ENCODE assay signal across 9 cellular contexts in the genomic region with DNA sequence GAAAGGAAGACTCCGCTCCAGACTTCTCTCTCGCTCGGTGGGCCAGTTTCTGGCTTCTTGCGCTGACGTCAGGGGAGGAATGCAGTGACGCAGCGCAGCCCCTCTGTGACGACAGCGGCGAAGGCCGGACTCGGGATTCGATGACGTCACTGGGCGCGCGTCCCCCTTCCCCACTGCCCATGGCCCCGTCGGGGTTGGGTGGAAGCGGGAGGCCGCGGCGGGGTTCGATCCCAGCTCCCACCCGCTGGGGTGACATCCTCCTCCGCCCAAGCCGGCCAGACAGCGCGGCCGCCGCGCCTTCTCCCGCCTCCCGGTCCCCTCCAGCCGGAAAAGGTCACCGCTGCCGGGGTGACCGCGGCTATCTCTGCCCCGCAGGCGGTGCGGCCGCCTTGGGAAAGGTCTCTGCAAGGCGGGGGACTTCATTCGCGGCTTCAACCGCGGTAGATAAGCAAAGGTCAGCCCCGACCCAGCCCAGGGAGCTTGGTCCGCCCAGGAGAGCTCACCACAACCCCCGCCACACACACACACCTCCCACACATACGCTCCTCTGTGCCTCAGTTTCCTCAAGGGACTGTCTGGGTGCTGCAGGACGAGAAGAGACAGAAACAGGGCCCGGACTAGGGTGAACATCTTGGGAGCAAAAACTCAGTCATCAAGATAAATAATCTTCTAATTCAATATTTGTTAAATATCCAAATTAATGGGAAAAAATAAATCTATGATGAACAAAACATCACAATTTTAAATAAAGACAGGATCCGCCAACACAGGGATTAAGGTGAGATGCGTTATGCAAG. TPM values are rescaled to one million over a fixed set of nuclear protein-coding genes. Genes with fewer than 3 reads are reported as not detected.
A peak's percentile ranks its signal among the peaks of the same experiment; 100 is the strongest.
DNase-seq lines count a peak whose midpoint lies in the region; ATAC-seq and TF ChIP-seq lines count a peak whose summit lies in the region.
"Had no signal": no experiment of that assay in that cellular context is flagged by ENCODE, and none has a peak within 500 bp of the region (broad histone marks: within the 10 kb centered on the region; RNA-seq: fewer than 3 reads in every experiment).

No MANE protein-coding gene starts in this region.

- TF ChIP-seq CTCF in hepatocyte (IDR thresholded peaks at IDR 0.05; ENCODE audit: poor library complexity): no peak

- peak; percentile 23 for ATAC-seq in GM21526 (IDR thresholded peaks at IDR 0.05; ENCODE audit: low FRiP score, unreplicated experiment)

- peak overlapping the region; percentile 94 for H3K27ac Mint-ChIP-seq in activated naive CD8-positive, alpha-beta T cell

- H3K36me3 ChIP-seq in HUES6 (ENCODE audit: control insufficient read depth, insufficient read depth, low read length) (no peaks in the 10 kb centered on the region), hepatocyte (replicated peaks; ENCODE audit: insufficient read depth, low read depth) (no peaks in the 10 kb centered on the region)

- H3K4me2 ChIP-seq in hepatocyte: peak overlapping the region; percentile 85

- H3K27ac ChIP-seq in HUES6 (ENCODE audit: low read depth, low read length): peak overlapping the region; percentile 56
- H3K27ac ChIP-seq in hepatocyte: peak overlapping the region; percentile 97
- peak overlapping the region; percentile 74 to 100 (median 99) for H3K27ac ChIP-seq in skin epidermis

- H3K27me3 Mint-ChIP-seq in activated naive CD8-positive, alpha-beta T cell: no peaks in the 10 kb centered on the region

- H3K9me2 ChIP-seq in hepatocyte (replicated peaks; ENCODE audit: insufficient read depth): no peaks in the 10 kb centered on the region

- H3K9me3 Mint-ChIP-seq in activated naive CD8-positive, alpha-beta T cell (ENCODE audit: low read depth): no peaks in the 10 kb centered on the region

- H3K4me1 ChIP-seq in HUES6 (ENCODE audit: control insufficient read depth, insufficient read depth, low read length) (0 out of 2 replicates have a peak, but pooled peaks cover 4% of the 10 kb centered on the region), hepatocyte (ENCODE audit: insufficient read depth) (no peaks in the 10 kb centered on the region)

- H3K4me3 ChIP-seq in HUES6 (ENCODE audit: low read depth, low read length): peak overlapping the region; percentile 60
- H3K4me3 ChIP-seq in hepatocyte: peak overlapping the region; percentile 36
- H3K4me3 ChIP-seq in skin epidermis: peak overlapping the region; percentile 65 to 93 (median 79)

- H3K79me2 ChIP-seq in hepatocyte: peaks cover 9% of the 10 kb centered on the region

- peak; percentile 94 for DNase-seq in NCI-H1105 (lab: John Stamatoyannopoulos, UW)
- no peak for DNase-seq in NCI-H1105 treated with DMSO at 0.1 percent for 48 hours (lab: John Stamatoyannopoulos, UW)
- peak; percentile 93 for DNase-seq in hepatocyte (ENCODE audit: low spot score)
- DNase-seq in AG08396 (ENCODE audit: low spot score): no peak

- H3K9me3 ChIP-seq in HUES6 (ENCODE audit: control insufficient read depth, insufficient read depth, low read depth, low read length) (no peaks in the 10 kb centered on the region), hepatocyte (ENCODE audit: low read depth) (no peaks in the 10 kb centered on the region)

- H3K27me3 ChIP-seq in HUES6 (ENCODE audit: control insufficient read depth, insufficient read depth, low read length) (no peaks in the 10 kb centered on the region), hepatocyte (no peaks in the 10 kb centered on the region)

- H2AFZ ChIP-seq in hepatocyte: peak overlapping the region; percentile 94

- peak overlapping the region; percentile 91 for H3K4me3 Mint-ChIP-seq in activated naive CD8-positive, alpha-beta T cell

- no peaks in the 10 kb centered on the region for H3K36me3 Mint-ChIP-seq in activated naive CD8-positive, alpha-beta T cell

- no peaks in the 10 kb centered on the region for H4K20me1 ChIP-seq in hepatocyte (ENCODE audit: insufficient read depth, poor library complexity, severe bottlenecking)

- peaks cover 37% of the 10 kb centered on the region for H3K4me1 Mint-ChIP-seq in activated naive CD8-positive, alpha-beta T cell (ENCODE audit: low read depth)

- H3K9ac ChIP-seq in HUES6 (ENCODE audit: low read length): peak overlapping the region; percentile 56

- WGBS in hepatocyte (ENCODE audit: low lambda C conversion rate, missing lambda C conversion rate): 10% methylated on average over 52 of the region's 56 CpGs

RNA-seq across cellular contexts. Expression of a gene that starts 0.8 kb away (rescaled TPM):
- 2.2 and 4.2 TPM in 2 replicates for total RNA-seq in hepatocyte
- polyA plus RNA-seq in hepatocyte: 2.4 and 4.1 TPM in 2 replicates

RNA-seq across cellular contexts. Expression of a gene that starts 21.0 kb away (rescaled TPM):
- total RNA-seq in hepatocyte: not detected in 2 replicates
- polyA plus RNA-seq in hepatocyte: not detected in 2 replicates
- total RNA-seq: Daoy had no signal

RNA-seq across cellular contexts. Expression of a gene that starts 24.6 kb away (rescaled TPM):
- 1.9 and 2.0 TPM in 2 replicates for total RNA-seq in hepatocyte
- polyA plus RNA-seq in hepatocyte: 1.7 and 2.3 TPM in 2 replicates

RNA-seq across cellular contexts. Expression of a gene that starts 54.7 kb away (rescaled TPM):
- 9.3 and 13.4 TPM in 2 replicates for total RNA-seq in hepatocyte
- 16.4 and 19.0 TPM in 2 replicates for polyA plus RNA-seq in hepatocyte

RNA-seq across cellular contexts. Expression of a gene that starts 54.9 kb away (rescaled TPM):
- total RNA-seq in hepatocyte: 2.1 and 2.3 TPM in 2 replicates
- polyA plus RNA-seq in hepatocyte: 2.3 and 3.4 TPM in 2 replicates

Comparison
In these comparisons a context has a peak if more than half of its experiments do, and no peak if none do; other contexts are left out.
1. DNase-seq: peak in NCI-H1105 (single experiment) and hepatocyte (single experiment); none in NCI-H1105 treated with DMSO at 0.1 percent for 48 hours (single experiment) and AG08396 (single experiment).
2. Peak in every context shown above with its lines, with median percentiles within 50 percentile points of each other: H3K27ac ChIP-seq and H3K4me3 ChIP-seq.